1 cellular context compared by ENCODE assay signal in genomic region chr18:36095936-36096519, GRCh38.
TF ChIP-seq lines count a peak whose summit lies in the region.

No MANE protein-coding gene starts in this region.

TF ChIP-seq in GM23338, 12 proteins besides CTCF, POLR2A, EP300 and RAD21 (continued from another document):
- TF ChIP-seq ZNF462 (CRISPR knock-in tag; IDR thresholded peaks at IDR 0.05): no peak
- TF ChIP-seq ZNF114 (CRISPR knock-in tag; IDR thresholded peaks at IDR 0.05): no peak
TF ChIP-seq in GM23338: peak in this region for 0.
